ENCODE assay signal across 28 cellular contexts in genomic region chr2:1677833-1678165, GRCh38.
"Had no signal": no experiment of that assay in that cellular context is flagged by ENCODE, and none has a peak within 500 bp of the region (broad histone marks: within the 10 kb centered on the region; RNA-seq: fewer than 3 reads in every experiment).

No MANE protein-coding gene starts in this region.

- H3K4me3 ChIP-seq: adrenal gland, ascending aorta, colonic mucosa, dorsolateral prefrontal cortex, left lung, psoas muscle, thyroid gland had no signal

- H3K27ac Mint-ChIP-seq: activated naive CD8-positive, alpha-beta T cell; activated T-cell treated with anti-CD3 and anti-CD28 coated beads, Interleukin-2, amount 50 U/mL, for 24 hours; activated T-helper 17 cell treated with anti-CD3 and anti-CD28 coated beads, Interleukin-2, amount 50 U/mL, for 72 hours; immature natural killer cell; natural killer cell treated with Interleukin-12 subunit alpha and Interleukin-12 subunit beta and Interleukin-15 and Interleukin-18, amount 100 ng/mL, for 72 hours; T-cell; T-helper 2 cell treated with Interferon-gamma antibody and Interleukin-4, amounts not matched to agents 5 μg/mL and 100 μg/mL, for 36 hours had no signal

- H3K9me3 ChIP-seq: adrenal gland, ascending aorta, colonic mucosa, left lung, psoas muscle, thyroid gland had no signal

- H3K4me3 Mint-ChIP-seq: activated naive CD8-positive, alpha-beta T cell; activated T-cell treated with anti-CD3 and anti-CD28 coated beads, Interleukin-2, amount 50 U/mL, for 24 hours; activated T-helper 17 cell treated with anti-CD3 and anti-CD28 coated beads, Interleukin-2, amount 50 U/mL, for 72 hours; central memory CD8-positive, alpha-beta T cell; immature natural killer cell; natural killer cell treated with Interleukin-12 subunit alpha and Interleukin-12 subunit beta and Interleukin-15 and Interleukin-18, amount 100 ng/mL, for 72 hours; T-cell; T-helper 2 cell treated with Interferon-gamma antibody and Interleukin-4, amounts not matched to agents 5 μg/mL and 100 μg/mL, for 36 hours had no signal

- H3K4me1 ChIP-seq: adrenal gland, colonic mucosa, left lung, psoas muscle, thyroid gland had no signal

- H3K27me3 Mint-ChIP-seq: activated naive CD8-positive, alpha-beta T cell; central memory CD8-positive, alpha-beta T cell; natural killer cell treated with Interleukin-12 subunit alpha and Interleukin-12 subunit beta and Interleukin-15 and Interleukin-18, amount 100 ng/mL, for 72 hours; T-cell had no signal

- ATAC-seq: activated T-helper 17 cell treated with anti-CD3 and anti-CD28 coated beads, Interleukin-2, amount 50 U/mL, for 72 hours; left lung; natural killer cell treated with Interleukin-12 subunit alpha and Interleukin-12 subunit beta and Interleukin-15 and Interleukin-18, amount 100 ng/mL, for 72 hours; psoas muscle; stimulated activated naive CD8-positive, alpha-beta T cell treated with anti-CD3 and anti-CD28 coated beads, Interleukin-15, Interleukin-2, amounts not matched to agents 100 U/mL and 50 U/mL, for 24 hours; T-cell had no signal

- H3K9me3 Mint-ChIP-seq: activated T-cell treated with anti-CD3 and anti-CD28 coated beads, Interleukin-2, amount 50 U/mL, for 24 hours; activated T-helper 17 cell treated with anti-CD3 and anti-CD28 coated beads, Interleukin-2, amount 50 U/mL, for 72 hours; central memory CD8-positive, alpha-beta T cell; immature natural killer cell; natural killer cell treated with Interleukin-12 subunit alpha and Interleukin-12 subunit beta and Interleukin-15 and Interleukin-18, amount 100 ng/mL, for 72 hours; T-cell; T-helper 2 cell treated with Interferon-gamma antibody and Interleukin-4, amounts not matched to agents 5 μg/mL and 100 μg/mL, for 36 hours had no signal

- H3K36me3 ChIP-seq: colonic mucosa had no signal

- DNase-seq: activated CD4-positive, alpha-beta T cell treated with anti-CD3 and anti-CD28 coated beads for 1 hour; activated CD4-positive, alpha-beta T cell treated with anti-CD3 and anti-CD28 coated beads, Interleukin-2, amount 50 U/mL, for 1 hour; activated naive CD4-positive, alpha-beta T cell; activated T-cell treated with anti-CD3 and anti-CD28 coated beads, Interleukin-2, amount 50 U/mL, for 24 hours; adrenal gland; brain microvascular endothelial cell; colonic mucosa; dorsolateral prefrontal cortex; immature natural killer cell; mammary epithelial cell; midbrain; right cardiac atrium; stimulated activated CD4-positive, alpha-beta T cell treated with anti-CD3 and anti-CD28 coated beads, Interleukin-12 subunit alpha, Interleukin-12 subunit beta, amount 100 ng/mL, for 4 hours; stimulated activated CD4-positive, alpha-beta T cell treated with anti-CD3 and anti-CD28 coated beads, Interleukin-4, amount 100 ng/mL, for 4 hours; stimulated activated naive CD8-positive, alpha-beta T cell treated with anti-CD3 and anti-CD28 coated beads, Interleukin-15, Interleukin-2, amounts not matched to agents 100 U/mL and 50 U/mL, for 24 hours; substantia nigra; T-cell; thyroid gland; WERI-Rb-1 had no signal

- H3K27ac ChIP-seq: adrenal gland, brain microvascular endothelial cell, colonic mucosa, dorsolateral prefrontal cortex, epithelial cell of prostate, left lung, psoas muscle, thyroid gland, WERI-Rb-1 had no signal

- H3K36me3 Mint-ChIP-seq: activated naive CD8-positive, alpha-beta T cell; immature natural killer cell; natural killer cell treated with Interleukin-12 subunit alpha and Interleukin-12 subunit beta and Interleukin-15 and Interleukin-18, amount 100 ng/mL, for 72 hours; T-cell had no signal

- H3K4me1 Mint-ChIP-seq: activated T-helper 17 cell treated with anti-CD3 and anti-CD28 coated beads, Interleukin-2, amount 50 U/mL, for 72 hours; central memory CD8-positive, alpha-beta T cell; immature natural killer cell; T-cell had no signal

- H3K27me3 ChIP-seq: adrenal gland, ascending aorta, brain microvascular endothelial cell, colonic mucosa, left lung, thyroid gland had no signal
